Comparison of ENCODE assay signal across 16 cellular contexts in the genomic region with DNA sequence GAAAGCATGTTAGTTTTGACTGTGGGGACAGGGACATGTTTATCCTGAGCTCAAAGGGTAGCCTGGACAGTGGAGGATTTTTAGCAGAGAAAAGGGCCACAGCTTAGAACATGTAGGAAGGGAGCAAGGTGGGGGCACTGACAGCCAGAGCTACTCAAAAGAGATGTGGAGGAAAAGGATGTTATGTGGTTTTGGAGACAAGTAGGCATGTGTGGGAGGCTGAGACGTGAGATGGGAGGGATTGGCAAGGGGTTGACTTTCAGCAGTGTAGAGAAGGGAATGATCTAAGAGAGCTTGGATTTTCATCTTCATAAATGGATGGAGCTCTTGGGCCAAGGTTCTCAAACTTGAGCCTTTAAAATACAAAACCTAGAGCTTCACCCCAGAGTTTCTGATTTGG. TPM values are rescaled to one million over a fixed set of nuclear protein-coding genes. Genes with fewer than 3 reads are reported as not detected.
DNase-seq lines count a peak whose midpoint lies in the region; ATAC-seq and TF ChIP-seq lines count a peak whose summit lies in the region.
"Had no signal": no experiment of that assay in that cellular context is flagged by ENCODE, and none has a peak within 500 bp of the region (broad histone marks: within the 10 kb centered on the region; RNA-seq: fewer than 3 reads in every experiment).

No MANE protein-coding gene starts in this region.

- peak overlapping the region; percentile 40 to 94 (median 87) for H3K27ac Mint-ChIP-seq in IgD-negative memory B cell
- H3K27ac Mint-ChIP-seq in naive B cell: peak overlapping the region; percentile 84 to 99 (median 94)
- H3K27ac Mint-ChIP-seq: CD8-positive, alpha-beta memory T cell had no signal

- peak overlapping the region in 3 of 4 donors; percentile 93 for H3K4me3 Mint-ChIP-seq in IgD-negative memory B cell
- peak overlapping the region; percentile 11 to 99 (median 95) for H3K4me3 Mint-ChIP-seq in naive B cell
- H3K4me3 Mint-ChIP-seq: CD8-positive, alpha-beta memory T cell had no signal

- no peak overlapping the region for H2AFZ ChIP-seq in SU-DHL-6 (ENCODE audit: low read depth, low read length, severe bottlenecking)

- H3K27me3 Mint-ChIP-seq in IgD-negative memory B cell (no peaks in the 10 kb centered on the region), naive B cell (no peaks in the 10 kb centered on the region)

- H3K4me2 ChIP-seq in BLaER1 treated with 17β-estradiol and CSF1 and Interleukin-3, amounts not matched to agents 10 nM and 100 nM: peak overlapping the region; percentile 68 to 91 (median 81)
- no peak overlapping the region for H3K4me2 ChIP-seq in SU-DHL-6 (ENCODE audit: low read depth, low read length, poor library complexity, severe bottlenecking)

- H3K27me3 ChIP-seq in BLaER1 treated with 17β-estradiol and CSF1 and Interleukin-3, amounts not matched to agents 10 nM and 100 nM: no peaks in the 10 kb centered on the region
- H3K27me3 ChIP-seq in SU-DHL-6 (ENCODE audit: low read length): no peaks in the 10 kb centered on the region

- H3K4me1 ChIP-seq in BLaER1 treated with 17β-estradiol and CSF1 and Interleukin-3, amounts not matched to agents 10 nM and 100 nM: peaks cover 55 to 97% (median 56%) of the 10 kb centered on the region in 10 experiments

- H4K20me1 ChIP-seq in BLaER1 treated with 17β-estradiol and CSF1 and Interleukin-3, amounts not matched to agents 10 nM and 100 nM: peaks cover 0 to 97% (median 22%) of the 10 kb centered on the region in 11 experiments; a peak in 13 of 22 replicates
- no peaks in the 10 kb centered on the region for H4K20me1 ChIP-seq in SU-DHL-6 (ENCODE audit: low read depth, low read length)

- peaks cover 20% of the 10 kb centered on the region for H3F3A ChIP-seq in SU-DHL-6 (ENCODE audit: insufficient read depth)

- H3K9me3 Mint-ChIP-seq in IgD-negative memory B cell: peaks cover 0 to 3% (median 0%) of the 10 kb centered on the region in 3 donors
- peaks cover 0 to 6% (median 0%) of the 10 kb centered on the region in 7 donors for H3K9me3 Mint-ChIP-seq in naive B cell
- H3K9me3 Mint-ChIP-seq: CD8-positive, alpha-beta memory T cell had no signal

- ATAC-seq in naive B cell (ENCODE audit: low read depth in 2 of 2) (no peak), HG02623 (IDR thresholded peaks at IDR 0.05; ENCODE audit: unreplicated experiment) (no peak), left cardiac atrium (no peak)
- ATAC-seq: K562 had no signal

- H3K79me2 ChIP-seq in SU-DHL-6 (ENCODE audit: insufficient read depth, low read length): peaks cover 41% of the 10 kb centered on the region

- H3K9me2 ChIP-seq in SU-DHL-6 (replicated peaks; ENCODE audit: insufficient read depth, low read length): no peaks in the 10 kb centered on the region

- H3K4me1 Mint-ChIP-seq in IgD-negative memory B cell (peaks cover 63 to 72% (median 64%) of the 10 kb centered on the region in 3 donors), naive B cell (peaks cover 70 to 83% (median 82%) of the 10 kb centered on the region in 3 donors)
- H3K4me1 Mint-ChIP-seq: CD8-positive, alpha-beta memory T cell had no signal

- H3K27ac ChIP-seq in BLaER1 treated with 17β-estradiol and CSF1 and Interleukin-3, amounts not matched to agents 10 nM and 100 nM: peak overlapping the region in 4 of 11 experiments; percentile 5 to 83 (median 80); a peak in 5 of 22 replicates
- peak overlapping the region; percentile 85 for H3K27ac ChIP-seq in SU-DHL-6 (ENCODE audit: low read depth, low read length)

- H3K9ac ChIP-seq in BLaER1 treated with 17β-estradiol and CSF1 and Interleukin-3, amounts not matched to agents 10 nM and 100 nM: no peak overlapping the region
- no peak overlapping the region for H3K9ac ChIP-seq in SU-DHL-6 (ENCODE audit: low read length)

- TF ChIP-seq CTCF in SU-DHL-6 (IDR thresholded peaks at IDR 0.05; ENCODE audit: insufficient read depth, low read length, poor library complexity, severe bottlenecking): no peak

- peaks cover 1 to 45% (median 35%) of the 10 kb centered on the region in 11 experiments; a peak in 21 of 22 replicates for H3K9me3 ChIP-seq in BLaER1 treated with 17β-estradiol and CSF1 and Interleukin-3, amounts not matched to agents 10 nM and 100 nM (replicated peaks in 1 of 11)
- no peaks in the 10 kb centered on the region for H3K9me3 ChIP-seq in SU-DHL-6 (ENCODE audit: insufficient read depth, low read length)

- H3K36me3 ChIP-seq in BLaER1 treated with 17β-estradiol and CSF1 and Interleukin-3, amounts not matched to agents 10 nM and 100 nM: peaks cover 40 to 70% (median 57%) of the 10 kb centered on the region in 11 experiments
- peaks cover 16% of the 10 kb centered on the region; the same call in 1 of the 2 replicates for H3K36me3 ChIP-seq in SU-DHL-6 (ENCODE audit: low read length)

- no peak overlapping the region for H3K4me3 ChIP-seq in BLaER1 treated with 17β-estradiol and CSF1 and Interleukin-3, amounts not matched to agents 10 nM and 100 nM
- no peak overlapping the region for H3K4me3 ChIP-seq in SU-DHL-6 (ENCODE audit: insufficient read depth, low read length, poor library complexity, severe bottlenecking)
- H3K4me3 ChIP-seq: K562 had no signal

- intact Hi-C loops in left cardiac atrium (cut with DNase I): no loop called here

- no peak for DNase-seq in naive B cell
- no peak for DNase-seq in kidney glomerular epithelial cell (lab: John Stamatoyannopoulos, UW)
- no peak for DNase-seq in iPS-NIHi11 (ENCODE audit: low spot score)
- DNase-seq in left cardiac atrium: no peak
- DNase-seq: AML-193; CD8-positive, alpha-beta memory T cell; HCEC 1CT; NCI-H1417; NCI-H2029; NCI-H510A treated with DMSO at 0.1 percent for 48 hours; SIG-M5 had no signal

- peaks cover 16% of the 10 kb centered on the region for H3K36me3 Mint-ChIP-seq in IgD-negative memory B cell
- H3K36me3 Mint-ChIP-seq in naive B cell: peaks cover 20 to 22% of the 10 kb centered on the region in 2 donors
- H3K36me3 Mint-ChIP-seq: CD8-positive, alpha-beta memory T cell had no signal

RNA-seq across cellular contexts. Expression of gene SYK, which starts 24.0 kb away (rescaled TPM):
- polyA plus RNA-seq in IgD-negative memory B cell: 314 TPM
- 100 to 1,000 TPM; 163 to 261 (median 214) TPM for polyA plus RNA-seq in naive B cell (ENCODE audit: low read depth in 6 of 6)
- total RNA-seq in left cardiac atrium: 10 to 100 TPM in 1 of 2 donors, 1 to 10 TPM in 1; 5.6 to 10.3 TPM
